In genomic region chr5:102946971-102947370, GRCh38 we compare ENCODE assay signal across 14 cellular contexts.
DNase-seq lines count a peak whose midpoint lies in the region; ATAC-seq and TF ChIP-seq lines count a peak whose summit lies in the region.
"Had no signal": no experiment of that assay in that cellular context is flagged by ENCODE, and none has a peak within 500 bp of the region (broad histone marks: within the 10 kb centered on the region; RNA-seq: fewer than 3 reads in every experiment).

No MANE protein-coding gene starts in this region.

- peaks cover 42 to 46% (median 45%) of the 10 kb centered on the region in 3 donors for H3K36me3 Mint-ChIP-seq in immature natural killer cell

- H3K9me3 ChIP-seq in right atrium auricular region (no peaks in the 10 kb centered on the region), heart left ventricle (no peaks in the 10 kb centered on the region), right cardiac atrium (ENCODE audit: control insufficient read depth, low read length) (no peaks in the 10 kb centered on the region)
- H3K9me3 ChIP-seq: Caco-2 had no signal

- H3K4me3 ChIP-seq in right atrium auricular region: no peak overlapping the region
- H3K4me3 ChIP-seq in heart left ventricle: no peak overlapping the region
- no peak overlapping the region for H3K4me3 ChIP-seq in right cardiac atrium (ENCODE audit: low read length)

- peak; percentile 85 for ATAC-seq in Right ventricle myocardium inferior
- ATAC-seq in heart left ventricle: peak; percentile 53 to 94 (median 88)
- ATAC-seq in right cardiac atrium: peak; percentile 57 to 88
- ATAC-seq in HG02938 (IDR thresholded peaks at IDR 0.05; ENCODE audit: unreplicated experiment): no peak
- ATAC-seq: HCT116 had no signal

- H3K36me3 ChIP-seq in right atrium auricular region (peaks cover 72% of the 10 kb centered on the region), heart left ventricle (peaks cover 0 to 75% (median 25%) of the 10 kb centered on the region in 9 donors)

- peaks cover 0 to 2% (median 0%) of the 10 kb centered on the region in 3 donors for H3K27me3 Mint-ChIP-seq in immature natural killer cell (ENCODE audit: low read depth in 3 of 3)
- H3K27me3 Mint-ChIP-seq: CD8-positive, alpha-beta memory T cell had no signal

- H3K27ac Mint-ChIP-seq in immature natural killer cell: no peak overlapping the region
- H3K27ac Mint-ChIP-seq: CD14-positive monocyte had no signal

- TF ChIP-seq CTCF in right atrium auricular region (IDR thresholded peaks at IDR 0.05) (no peak), heart left ventricle (IDR thresholded peaks at IDR 0.05) (no peak)

- no peak for TF ChIP-seq POLR2A in heart left ventricle (IDR thresholded peaks at IDR 0.05)

- 29 to 58% (median 36%) methylated on average over 2 of the region's 2 CpGs for WGBS in heart left ventricle, 4 donors
- 53% methylated on average over 2 of the region's 2 CpGs for WGBS in right cardiac atrium

- intact Hi-C loops in Right ventricle myocardium inferior (cut with DNase I): no loop called here
- intact Hi-C loops in heart left ventricle (cut with DNase I): loop anchor here in 1 of 10 donors (10.0 kb wide), 1 partner anchor 162 kb away; no protein-coding TSS in a partner anchor
- intact Hi-C loops in right cardiac atrium (cut with DNase I): no loop called here

- peaks cover 0 to 11% of the 10 kb centered on the region in 2 donors for H3K4me1 ChIP-seq in right atrium auricular region
- peaks cover 0 to 23% (median 7%) of the 10 kb centered on the region in 12 donors for H3K4me1 ChIP-seq in heart left ventricle
- H3K4me1 ChIP-seq in right cardiac atrium (ENCODE audit: control insufficient read depth, insufficient read depth, low read length): peaks cover 2% of the 10 kb centered on the region
- H3K4me1 ChIP-seq: Caco-2 had no signal

- H3K4me1 Mint-ChIP-seq in immature natural killer cell: no peaks in the 10 kb centered on the region
- H3K4me1 Mint-ChIP-seq: CD14-positive monocyte; CD8-positive, alpha-beta memory T cell had no signal

- DNase-seq in Right ventricle myocardium inferior (ENCODE audit: missing footprints): no peak
- DNase-seq in right atrium auricular region (ENCODE audit: low spot score): no peak
- DNase-seq in heart left ventricle: peak in 4 of 5 donors; percentile 26 to 61 (median 30)
- peak in 2 of 3 donors; percentile 43 to 48 for DNase-seq in right cardiac atrium
- no peak for DNase-seq in DMS79 (lab: John Stamatoyannopoulos, UW)
- no peak for DNase-seq in immature natural killer cell
- DNase-seq: Caco-2; CD8-positive, alpha-beta memory T cell; GF-D8; IMR-90 had no signal

- H3K27me3 ChIP-seq in right atrium auricular region: no peaks in the 10 kb centered on the region
- H3K27me3 ChIP-seq in heart left ventricle: no peaks in the 10 kb centered on the region
- no peaks in the 10 kb centered on the region for H3K27me3 ChIP-seq in right cardiac atrium (ENCODE audit: control insufficient read depth, insufficient read depth)

- H3K4me3 Mint-ChIP-seq in immature natural killer cell: no peak overlapping the region
- H3K4me3 Mint-ChIP-seq: CD14-positive monocyte; CD8-positive, alpha-beta memory T cell had no signal

- H3K9me3 Mint-ChIP-seq in immature natural killer cell: no peaks in the 10 kb centered on the region
- H3K9me3 Mint-ChIP-seq: CD14-positive monocyte; CD8-positive, alpha-beta memory T cell had no signal

- peak overlapping the region in 1 of 2 donors; percentile 36 for H3K27ac ChIP-seq in right atrium auricular region
- H3K27ac ChIP-seq in heart left ventricle: peak overlapping the region in 1 of 12 donors; percentile 0
- H3K27ac ChIP-seq in right cardiac atrium (ENCODE audit: low read length): no peak overlapping the region
- H3K27ac ChIP-seq: 22Rv1 had no signal

Comparison
In these comparisons a context has a peak if more than half of its experiments do, and no peak if none do; other contexts are left out.
1. DNase-seq: peak in heart left ventricle (4 of 5) and right cardiac atrium (2 of 3); none in Right ventricle myocardium inferior (single experiment), right atrium auricular region (single experiment), DMS79 (single experiment) and immature natural killer cell (0 of 3).